Comparison of ENCODE assay signal across 9 cellular contexts in the genomic region with DNA sequence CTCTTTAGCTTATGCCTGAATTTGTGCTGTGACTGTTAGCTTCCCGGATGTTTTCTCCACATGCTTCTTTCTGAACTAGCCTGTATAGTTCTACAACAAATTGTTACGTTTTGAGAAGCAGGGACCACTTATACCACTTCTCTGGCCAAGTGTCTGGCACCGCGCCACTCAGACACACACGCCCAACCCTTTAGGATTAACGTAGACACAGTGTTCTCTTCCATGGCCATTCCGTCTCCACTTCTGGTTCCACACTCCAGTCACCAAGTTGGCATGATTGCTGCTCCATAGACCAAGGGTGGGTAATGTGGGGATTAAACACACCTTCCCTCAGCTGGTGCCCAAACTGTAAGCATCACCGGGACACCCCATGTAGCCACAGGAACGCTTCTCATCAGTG. TPM values are rescaled to one million over a fixed set of nuclear protein-coding genes. Genes with fewer than 3 reads are reported as not detected.
DNase-seq lines count a peak whose midpoint lies in the region; ATAC-seq, FAIRE-seq and TF ChIP-seq lines count a peak whose summit lies in the region.
"Had no signal": no experiment of that assay in that cellular context is flagged by ENCODE, and none has a peak within 500 bp of the region (broad histone marks: within the 10 kb centered on the region; RNA-seq: fewer than 3 reads in every experiment).

No MANE protein-coding gene starts in this region.

- no TSS peak for BruUV-seq in endothelial cell of umbilical vein (replicated peaks; lab: Mats Ljungman, UMichigan)

- H3K4me1 ChIP-seq in GM23248 (ENCODE audit: insufficient read depth) = no peaks in the 10 kb centered on the region
- peaks cover 7% of the 10 kb centered on the region for H3K4me1 ChIP-seq in endothelial cell of umbilical vein (ENCODE audit: control insufficient read depth, extremely low read depth, insufficient read depth, low read length)

- in situ Hi-C loops in GM23248 (cut with MboI) = no loop called here

- H3K9ac ChIP-seq in GM23248 (no peak overlapping the region), endothelial cell of umbilical vein (replicated peaks; ENCODE audit: extremely low read depth, insufficient read depth, low read length) (no peak overlapping the region)

- 61 to 62% methylated on average over 9 of the region's 9 CpGs for WGBS in GM23248 (ENCODE audit: low coverage in 1 of 2, low lambda C conversion rate in 2 of 2, missing lambda C conversion rate in 2 of 2), 2 experiments

- CTCF ChIA-PET in endothelial cell of umbilical vein (lab: Charles Lee) = no interaction called here

- no peak for FAIRE-seq in endothelial cell of umbilical vein (lab: Jason Lieb, UNC)

- no peaks in the 10 kb centered on the region for H3K9me1 ChIP-seq in endothelial cell of umbilical vein (replicated peaks; ENCODE audit: control insufficient read depth, extremely low read depth, insufficient read depth, low read length)

- H3K4me2 ChIP-seq in GM23248 (ENCODE audit: unreplicated experiment) = no peak overlapping the region
- H3K4me2 ChIP-seq in endothelial cell of umbilical vein (ENCODE audit: insufficient read depth, low read length) = no peak overlapping the region

- no peaks in the 10 kb centered on the region for H3K9me2 ChIP-seq in GM23248 (ENCODE audit: insufficient read depth)

- TF ChIP-seq POLR2A in endothelial cell of umbilical vein (IDR thresholded peaks at IDR 0.05; ENCODE audit: low read depth, low read length) = no peak

- H3K9me3 ChIP-seq in GM23248 (ENCODE audit: low read depth) = no peaks in the 10 kb centered on the region
- H3K9me3 ChIP-seq in endothelial cell of umbilical vein (replicated peaks; ENCODE audit: control insufficient read depth, insufficient read depth, low read length) = no peaks in the 10 kb centered on the region

- H3K36me3 ChIP-seq in GM23248 (ENCODE audit: low read depth) = no peaks in the 10 kb centered on the region
- H3K36me3 ChIP-seq in endothelial cell of umbilical vein (ENCODE audit: control insufficient read depth in 2 of 2, extremely low read depth in 1 of 2, insufficient read depth in 2 of 2, low read length in 2 of 2) = no peaks in the 10 kb centered on the region

- dilution Hi-C loops in endothelial cell of umbilical vein (cut with MboI; ENCODE audit: extremely low pct_ligation_motif_present, low sequenced_read_pairs) = no loop called here

- H4K20me1 ChIP-seq in GM23248 (ENCODE audit: insufficient read depth) (no peaks in the 10 kb centered on the region), endothelial cell of umbilical vein (replicated peaks; ENCODE audit: control insufficient read depth, extremely low read depth, insufficient read depth, low read length) (no peaks in the 10 kb centered on the region)

- intact Hi-C loops in endothelial cell of umbilical vein (cut with micrococcal nuclease) = no loop called here

- H2AFZ ChIP-seq in GM23248 (peak overlapping the region; percentile 28; the same call in 1 of the 2 replicates), endothelial cell of umbilical vein (ENCODE audit: low read depth, low read length) (peak overlapping the region; percentile 94)

- H3K27me3 ChIP-seq in GM23248 (replicated peaks; ENCODE audit: insufficient read depth) (peaks cover 69% of the 10 kb centered on the region), endothelial cell of umbilical vein (ENCODE audit: control insufficient read depth in 2 of 2, insufficient read depth in 2 of 2, low read length in 2 of 2) (peaks cover 25 to 45% of the 10 kb centered on the region in 2 experiments)

- TF ChIP-seq CTCF in endothelial cell of umbilical vein (IDR thresholded peaks at IDR 0.05; ENCODE audit: extremely low read depth in 1 of 2, insufficient read depth in 1 of 2, low read depth in 1 of 2, low read length in 2 of 2) (no peak), retinal pigment epithelial cell (conservative IDR thresholded peaks at IDR 0.05; ENCODE audit: low read depth, low read length) (no peak)

- no peak for DNase-seq in GM23248
- DNase-seq in NCI-H2227 treated with DMSO at 0.1 percent for 48 hours (lab: John Stamatoyannopoulos, UW) = peak; percentile 3
- no peak for DNase-seq in endothelial cell of umbilical vein (ENCODE audit: low read depth, low spot score)
- no peak for DNase-seq in retinal pigment epithelial cell (ENCODE audit: low read depth)
- DNase-seq in stimulated activated CD4-positive, alpha-beta T cell treated with anti-CD3 and anti-CD28 coated beads, Interleukin-2, amount 100 ng/mL, for 24 hours = no peak
- DNase-seq in activated T-cell treated with anti-CD3 and anti-CD28 coated beads, Interleukin-2, amount 50 U/mL, for 1 hour = no peak
- DNase-seq in NCI-H2171 treated with DMSO at 0.1 percent for 48 hours (lab: John Stamatoyannopoulos, UW) = no peak
- DNase-seq: NCI-H226 had no signal

- H3K79me2 ChIP-seq in GM23248 (ENCODE audit: insufficient read depth) = no peaks in the 10 kb centered on the region
- no peaks in the 10 kb centered on the region for H3K79me2 ChIP-seq in endothelial cell of umbilical vein (ENCODE audit: control insufficient read depth, insufficient read depth, low read length)

- no peak overlapping the region for H3K27ac ChIP-seq in GM23248
- H3K27ac ChIP-seq in endothelial cell of umbilical vein (ENCODE audit: insufficient read depth, low read depth, low read length) = no peak overlapping the region

- POLR2A ChIA-PET in endothelial cell of umbilical vein (lab: Charles Lee) = no interaction called here

- H3F3A ChIP-seq in GM23248 (ENCODE audit: insufficient read depth) = no peaks in the 10 kb centered on the region

- H3K4me3 ChIP-seq in GM23248 (no peak overlapping the region), endothelial cell of umbilical vein (replicated peaks in 1 of 3; ENCODE audit: insufficient read depth in 1 of 3, low read depth in 1 of 3, low read length in 3 of 3) (no peak overlapping the region), retinal pigment epithelial cell (ENCODE audit: low read length) (peak overlapping the region; percentile 60)

- ATAC-seq in GM18861 (IDR thresholded peaks at IDR 0.05; ENCODE audit: unreplicated experiment) = no peak

TF ChIP-seq in endothelial cell of umbilical vein, 7 proteins besides CTCF, POLR2A, EP300 and RAD21:
- TF ChIP-seq MYC (IDR thresholded peaks at IDR 0.05; ENCODE audit: low read depth, low read length) (no peak), POLR2AphosphoS5 (IDR thresholded peaks at IDR 0.05; ENCODE audit: insufficient read depth, low read depth, low read length) (no peak), JUN (IDR thresholded peaks at IDR 0.05; ENCODE audit: borderline replicate concordance, insufficient read depth, insufficient read length, low read depth) (no peak), EZH2 (IDR thresholded peaks at IDR 0.05; ENCODE audit: borderline replicate concordance, low read depth, low read length, severe bottlenecking) (no peak), FOS (IDR thresholded peaks at IDR 0.05; ENCODE audit: borderline replicate concordance, insufficient read depth, low read length) (no peak), GATA2 (IDR thresholded peaks at IDR 0.05; ENCODE audit: insufficient read depth, insufficient read length, low read depth, low read length) (no peak)
- TF ChIP-seq, protein P1, sequence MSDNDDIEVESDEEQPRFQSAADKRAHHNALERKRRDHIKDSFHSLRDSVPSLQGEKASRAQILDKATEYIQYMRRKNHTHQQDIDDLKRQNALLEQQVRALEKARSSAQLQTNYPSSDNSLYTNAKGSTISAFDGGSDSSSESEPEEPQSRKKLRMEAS (IDR thresholded peaks at IDR 0.05; ENCODE audit: insufficient read depth, insufficient read length) = no peak

RNA-seq across cellular contexts. Expression of a gene that starts 0.8 kb away (rescaled TPM):
- not detected in 2 replicates for total RNA-seq in GM23248 (2014; rRNA removed; shearing (Covaris generic))
- polyA plus RNA-seq in GM23248 (2016; fragmentation: Nextera tagmentation; extraction: Ambion mirVana) (not detected in 2 replicates), endothelial cell of umbilical vein (0.40 and 0.65 TPM in 2 replicates)
- 0.42 and 1.1 TPM in 2 replicates for total RNA-seq in endothelial cell of umbilical vein
- polyA plus RNA-seq in endothelial cell of umbilical vein (2011; cell fraction: cytosol; rRNA removed) = 0.44 and 0.63 TPM in 2 replicates
- 0.05 and 0.18 TPM in 2 replicates for polyA plus RNA-seq in endothelial cell of umbilical vein (2011; cell fraction: nucleus; rRNA removed)
- 0.17 and 0.19 TPM in 2 replicates for polyA plus RNA-seq in endothelial cell of umbilical vein (2012)
- 0.22 and 1.0 TPM in 2 replicates for polyA minus RNA-seq in endothelial cell of umbilical vein
- not detected for polyA minus RNA-seq in endothelial cell of umbilical vein (2011; cell fraction: cytosol; rRNA and poly(A)+ RNA removed)
- polyA minus RNA-seq in endothelial cell of umbilical vein (2011; cell fraction: nucleus; rRNA and poly(A)+ RNA removed) = 0.24 and 0.82 TPM in 2 replicates
